In the genomic region with DNA sequence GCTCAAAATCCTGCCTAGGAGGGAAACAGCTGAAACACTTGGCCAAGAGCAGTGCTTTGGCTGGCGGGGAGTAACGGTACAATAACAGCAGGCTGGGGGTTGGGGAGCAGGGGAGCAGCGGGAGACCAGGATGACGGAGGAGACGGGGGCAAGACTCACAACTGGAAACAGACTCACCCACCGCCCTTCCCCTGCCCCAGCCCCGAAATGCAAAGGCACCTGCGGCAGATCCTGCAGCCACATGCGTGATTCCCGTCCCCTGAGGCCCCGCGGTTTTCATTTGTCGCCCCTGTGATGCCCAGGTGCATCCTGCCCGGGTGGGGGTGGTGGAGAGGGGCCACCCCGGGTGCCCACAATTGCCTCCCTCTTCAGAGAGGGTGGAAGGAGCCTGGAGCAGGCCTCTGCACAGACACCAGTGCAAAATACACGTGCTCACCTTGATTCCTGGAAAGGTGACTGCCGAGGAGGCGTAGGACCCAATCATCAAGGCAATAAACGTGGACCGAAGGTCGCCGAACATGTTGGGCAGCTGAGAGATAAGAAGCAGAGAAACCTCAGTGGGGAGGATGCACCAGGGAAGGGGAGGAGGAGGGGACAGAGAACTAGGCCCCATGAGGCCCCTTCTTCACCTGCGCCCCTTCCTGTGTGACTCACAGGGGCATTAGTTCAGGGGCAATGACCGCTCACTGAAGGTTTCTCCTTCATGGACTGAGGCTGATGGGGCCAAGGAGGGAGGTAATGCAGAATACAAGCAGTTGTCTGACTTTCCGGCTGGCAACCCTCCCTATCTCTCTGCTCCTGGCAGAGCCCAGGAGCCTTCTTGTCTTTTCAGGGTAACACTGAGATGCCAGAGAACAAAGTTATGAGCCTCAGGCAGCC, we compare ENCODE assay signal across 9 cellular contexts. TPM values are rescaled to one million over a fixed set of nuclear protein-coding genes. Genes with fewer than 3 reads are reported as not detected.
DNase-seq lines count a peak whose midpoint lies in the region; ATAC-seq and TF ChIP-seq lines count a peak whose summit lies in the region.
"Had no signal": no experiment of that assay in that cellular context is flagged by ENCODE, and none has a peak within 500 bp of the region (broad histone marks: within the 10 kb centered on the region; RNA-seq: fewer than 3 reads in every experiment).

No MANE protein-coding gene starts in this region.

- no peak for TF ChIP-seq CTCF in choroid plexus epithelial cell (conservative IDR thresholded peaks at IDR 0.05; ENCODE audit: low read depth, low read length)

- peak overlapping the region; percentile 2; the same call in 1 of the 2 replicates for H3K4me3 ChIP-seq in GM08714 (ENCODE audit: low read length)
- no peak overlapping the region for H3K4me3 ChIP-seq in choroid plexus epithelial cell (ENCODE audit: low read depth, low read length)
- H3K4me3 ChIP-seq: sigmoid colon had no signal

- DNase-seq in choroid plexus epithelial cell (ENCODE audit: low read depth) (peak; percentile 17), mesenteric fat pad (ENCODE audit: low spot score) (no peak), NCI-H2196 (lab: John Stamatoyannopoulos, UW; ENCODE audit: unreplicated experiment) (no peak), medulla oblongata (ENCODE audit: extremely low spot score) (no peak), AG08396 (ENCODE audit: low spot score) (no peak)
- DNase-seq: sigmoid colon had no signal

- ATAC-seq in GM19467 (IDR thresholded peaks at IDR 0.05; ENCODE audit: unreplicated experiment) = peak; percentile 64
- peak; percentile 76 for ATAC-seq in HG03280 (IDR thresholded peaks at IDR 0.05; ENCODE audit: unreplicated experiment)

RNA-seq across cellular contexts. Expression of a gene that starts 30.4 kb away (rescaled TPM):
- total RNA-seq in mesenteric fat pad = 80.1 TPM

RNA-seq across cellular contexts. Expression of a gene that starts 35.6 kb away (rescaled TPM):
- 31.4 TPM for total RNA-seq in mesenteric fat pad

RNA-seq across cellular contexts. Expression of a gene that starts 52.5 kb away (rescaled TPM):
- 25.7 TPM for total RNA-seq in mesenteric fat pad

RNA-seq across cellular contexts. Expression of a gene that starts 56.7 kb away (rescaled TPM):
- 31.4 TPM for total RNA-seq in mesenteric fat pad
